ENCODE assay signal across 28 cellular contexts in genomic region chr2:131566371-131566770, GRCh38.
"Had no signal": no experiment of that assay in that cellular context is flagged by ENCODE, and none has a peak within 500 bp of the region (broad histone marks: within the 10 kb centered on the region; RNA-seq: fewer than 3 reads in every experiment).

No MANE protein-coding gene starts in this region.

- H3K4me3 ChIP-seq: colonic mucosa, coronary artery, dorsolateral prefrontal cortex, esophagus muscularis mucosa, esophagus squamous epithelium, gastrocnemius medialis, gastroesophageal sphincter, heart left ventricle, heart right ventricle had no signal

- ATAC-seq: effector memory CD8-positive, alpha-beta T cell; esophagus mucosa; foreskin keratinocyte; gastrocnemius medialis; gastroesophageal sphincter; heart left ventricle; heart right ventricle had no signal

- DNase-seq: colonic mucosa; cortex of kidney; dermis blood vessel endothelial cell; dorsolateral prefrontal cortex; effector CD4-positive, alpha-beta T cell; effector CD8-positive, alpha-beta T cell; effector memory CD4-positive, alpha-beta T cell; effector memory CD8-positive, alpha-beta T cell; endodermal cell; erythroblast; esophagus squamous epithelium; foreskin fibroblast; foreskin keratinocyte; foreskin melanocyte; gastrocnemius medialis; glutamatergic neuron; head of caudate nucleus; heart left ventricle; heart right ventricle had no signal

- FAIRE-seq: colon, endometrium, endothelial cell of umbilical vein, frontal cortex had no signal

- H3K9me3 ChIP-seq: colonic mucosa, esophagus muscularis mucosa, esophagus squamous epithelium, gastrocnemius medialis, gastroesophageal sphincter, heart left ventricle, heart right ventricle had no signal

- H3K36me3 ChIP-seq: colonic mucosa, esophagus muscularis mucosa, esophagus squamous epithelium, gastrocnemius medialis, gastroesophageal sphincter, heart left ventricle, heart right ventricle had no signal

- H3K27me3 ChIP-seq: colonic mucosa, esophagus squamous epithelium, gastrocnemius medialis had no signal

- H3K27ac ChIP-seq: colonic mucosa, coronary artery, dorsolateral prefrontal cortex, epithelial cell of prostate, esophagus muscularis mucosa, esophagus squamous epithelium, foreskin keratinocyte, gastrocnemius medialis, gastroesophageal sphincter, heart left ventricle, heart right ventricle had no signal

- H3K4me1 ChIP-seq: colonic mucosa, esophagus muscularis mucosa, esophagus squamous epithelium, foreskin keratinocyte, gastrocnemius medialis, gastroesophageal sphincter, heart left ventricle, heart right ventricle had no signal
